Comparison of ENCODE assay signal across 1 cellular context in the genomic region with DNA sequence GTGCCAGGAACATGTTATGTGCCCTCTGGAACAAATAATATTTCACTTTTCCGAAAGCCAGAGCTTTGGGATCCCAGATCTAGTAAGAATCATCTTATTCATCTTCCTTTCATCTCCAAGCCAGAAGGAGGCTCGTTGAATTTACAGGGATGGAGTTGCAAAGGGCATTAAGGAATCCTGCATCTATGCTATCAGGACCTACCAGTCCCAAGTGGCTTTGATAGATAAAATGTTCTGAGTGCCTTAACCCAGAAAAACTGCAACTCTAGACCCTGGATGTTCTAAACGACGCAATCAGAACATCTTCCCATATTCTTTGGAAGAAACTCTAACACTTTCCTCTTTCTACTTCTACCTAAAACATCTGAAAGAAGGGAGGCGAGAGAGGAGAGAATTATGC.
A peak's percentile ranks its signal among the peaks of the same experiment; 100 is the strongest.
TF ChIP-seq lines count a peak whose summit lies in the region.

No MANE protein-coding gene starts in this region.

TF ChIP-seq in K562, 482 proteins besides CTCF, POLR2A, EP300 and RAD21 (continued from another document):
- TF ChIP-seq, protein P1, sequence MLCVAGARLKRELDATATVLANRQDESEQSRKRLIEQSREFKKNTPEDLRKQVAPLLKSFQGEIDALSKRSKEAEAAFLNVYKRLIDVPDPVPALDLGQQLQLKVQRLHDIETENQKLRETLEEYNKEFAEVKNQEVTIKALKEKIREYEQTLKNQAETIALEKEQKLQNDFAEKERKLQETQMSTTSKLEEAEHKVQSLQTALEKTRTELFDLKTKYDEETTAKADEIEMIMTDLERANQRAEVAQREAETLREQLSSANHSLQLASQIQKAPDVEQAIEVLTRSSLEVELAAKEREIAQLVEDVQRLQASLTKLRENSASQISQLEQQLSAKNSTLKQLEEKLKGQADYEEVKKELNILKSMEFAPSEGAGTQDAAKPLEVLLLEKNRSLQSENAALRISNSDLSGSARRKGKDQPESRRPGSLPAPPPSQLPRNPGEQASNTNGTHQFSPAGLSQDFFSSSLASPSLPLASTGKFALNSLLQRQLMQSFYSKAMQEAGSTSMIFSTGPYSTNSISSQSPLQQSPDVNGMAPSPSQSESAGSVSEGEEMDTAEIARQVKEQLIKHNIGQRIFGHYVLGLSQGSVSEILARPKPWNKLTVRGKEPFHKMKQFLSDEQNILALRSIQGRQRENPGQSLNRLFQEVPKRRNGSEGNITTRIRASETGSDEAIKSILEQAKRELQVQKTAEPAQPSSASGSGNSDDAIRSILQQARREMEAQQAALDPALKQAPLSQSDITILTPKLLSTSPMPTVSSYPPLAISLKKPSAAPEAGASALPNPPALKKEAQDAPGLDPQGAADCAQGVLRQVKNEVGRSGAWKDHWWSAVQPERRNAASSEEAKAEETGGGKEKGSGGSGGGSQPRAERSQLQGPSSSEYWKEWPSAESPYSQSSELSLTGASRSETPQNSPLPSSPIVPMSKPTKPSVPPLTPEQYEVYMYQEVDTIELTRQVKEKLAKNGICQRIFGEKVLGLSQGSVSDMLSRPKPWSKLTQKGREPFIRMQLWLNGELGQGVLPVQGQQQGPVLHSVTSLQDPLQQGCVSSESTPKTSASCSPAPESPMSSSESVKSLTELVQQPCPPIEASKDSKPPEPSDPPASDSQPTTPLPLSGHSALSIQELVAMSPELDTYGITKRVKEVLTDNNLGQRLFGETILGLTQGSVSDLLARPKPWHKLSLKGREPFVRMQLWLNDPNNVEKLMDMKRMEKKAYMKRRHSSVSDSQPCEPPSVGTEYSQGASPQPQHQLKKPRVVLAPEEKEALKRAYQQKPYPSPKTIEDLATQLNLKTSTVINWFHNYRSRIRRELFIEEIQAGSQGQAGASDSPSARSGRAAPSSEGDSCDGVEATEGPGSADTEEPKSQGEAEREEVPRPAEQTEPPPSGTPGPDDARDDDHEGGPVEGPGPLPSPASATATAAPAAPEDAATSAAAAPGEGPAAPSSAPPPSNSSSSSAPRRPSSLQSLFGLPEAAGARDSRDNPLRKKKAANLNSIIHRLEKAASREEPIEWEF (CRISPR knock-in tag; IDR thresholded peaks at IDR 0.05), result no peak
- TF ChIP-seq CBFA2T2 (conservative IDR thresholded peaks at IDR 0.05) (peak; percentile 53), ELF4 (CRISPR knock-in tag; IDR thresholded peaks at IDR 0.05) (no peak)
- TF ChIP-seq, protein P2, sequence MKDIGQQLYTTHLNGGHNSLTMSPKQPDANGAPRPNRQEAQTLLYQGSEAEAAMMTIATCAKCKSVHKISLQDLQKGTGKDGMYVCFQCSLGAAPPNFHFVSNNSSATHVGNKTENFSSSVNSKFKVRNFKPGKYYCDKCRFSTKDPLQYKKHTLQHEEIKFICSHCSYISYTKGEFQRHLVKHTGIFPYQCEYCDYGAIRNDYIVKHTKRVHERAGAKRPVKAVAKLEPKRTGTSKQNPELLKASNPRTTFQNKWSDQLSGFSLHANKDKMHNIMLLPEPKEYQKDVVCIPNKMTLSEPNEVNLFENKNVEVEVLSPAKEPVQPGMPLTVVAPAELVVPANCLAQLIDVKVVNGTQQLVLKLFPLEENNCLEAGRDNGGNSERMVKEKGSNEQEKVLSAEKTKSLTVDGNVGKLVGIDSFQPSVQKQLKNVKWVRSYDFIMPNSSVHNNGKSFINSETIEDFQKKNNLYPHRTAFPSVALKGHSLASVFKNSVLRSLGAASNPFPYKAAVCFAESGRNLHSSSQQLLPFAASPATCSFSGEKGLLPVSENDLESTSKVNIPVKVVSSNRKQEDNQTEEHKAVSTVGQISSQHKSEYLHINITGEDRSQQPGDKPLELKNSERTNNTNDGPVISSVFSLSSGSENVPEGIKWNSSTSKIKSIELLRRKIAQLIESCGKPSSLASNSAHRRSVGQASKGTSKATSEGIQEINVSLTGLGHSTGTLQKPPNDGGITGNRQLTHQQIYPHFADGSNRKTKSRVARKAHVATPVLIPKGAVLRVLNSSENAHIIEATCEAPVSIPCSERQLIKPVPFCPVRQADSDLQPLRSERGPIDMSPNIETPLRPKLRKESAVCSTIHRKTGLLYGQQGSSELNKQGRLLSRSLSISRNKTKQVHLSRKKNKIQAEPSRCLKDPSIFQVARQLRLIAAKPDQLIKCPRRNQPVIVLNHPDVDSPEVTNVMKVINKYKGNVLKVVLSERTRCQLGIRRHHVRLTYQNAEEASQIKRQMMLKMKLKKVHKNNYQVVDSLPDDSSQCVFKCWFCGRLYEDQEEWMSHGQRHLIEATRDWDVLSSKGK (CRISPR knock-in tag; IDR thresholded peaks at IDR 0.05), result no peak
